Comparison of ENCODE assay signal across 1 cellular context in genomic region chr10:99844433-99844955, GRCh38.
TF ChIP-seq lines count a peak whose summit lies in the region.

No MANE protein-coding gene starts in this region.

TF ChIP-seq in A549, 52 proteins besides CTCF, POLR2A, EP300 and RAD21 (continued from another document):
- TF ChIP-seq, protein P1, sequence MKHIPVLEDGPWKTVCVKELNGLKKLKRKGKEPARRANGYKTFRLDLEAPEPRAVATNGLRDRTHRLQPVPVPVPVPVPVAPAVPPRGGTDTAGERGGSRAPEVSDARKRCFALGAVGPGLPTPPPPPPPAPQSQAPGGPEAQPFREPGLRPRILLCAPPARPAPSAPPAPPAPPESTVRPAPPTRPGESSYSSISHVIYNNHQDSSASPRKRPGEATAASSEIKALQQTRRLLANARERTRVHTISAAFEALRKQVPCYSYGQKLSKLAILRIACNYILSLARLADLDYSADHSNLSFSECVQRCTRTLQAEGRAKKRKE (CRISPR knock-in tag; IDR thresholded peaks at IDR 0.05; ENCODE audit: low read depth) = no peak
- TF ChIP-seq JUNB (IDR thresholded peaks at IDR 0.05) = no peak
TF ChIP-seq in A549: peak in this region for 0.
